12 cellular contexts compared by ENCODE assay signal in genomic region chr2:240957656-240958365, GRCh38. TPM values are rescaled to one million over a fixed set of nuclear protein-coding genes. Genes with fewer than 3 reads are reported as not detected.
A peak's percentile ranks its signal among the peaks of the same experiment; 100 is the strongest.
DNase-seq lines count a peak whose midpoint lies in the region; ATAC-seq lines count a peak whose summit lies in the region.
"Had no signal": no experiment of that assay in that cellular context is flagged by ENCODE, and none has a peak within 500 bp of the region (broad histone marks: within the 10 kb centered on the region; RNA-seq: fewer than 3 reads in every experiment).

No MANE protein-coding gene starts in this region.

- intact Hi-C loops in Right ventricle myocardium superior (cut with DNase I) = no loop called here
- intact Hi-C loops in Right ventricle myocardium inferior (cut with DNase I) = no loop called here

- DNase-seq in Right ventricle myocardium superior (peak; percentile 48), Right ventricle myocardium inferior (ENCODE audit: missing footprints) (no peak), cerebellum (ENCODE audit: low spot score) (peak; percentile 53), medulla oblongata (ENCODE audit: extremely low spot score) (peak; percentile 56), NCI-H82 (lab: John Stamatoyannopoulos, UW) (no peak), OCI-M1 (lab: John Stamatoyannopoulos, UW) (no peak), SKM-1 (lab: John Stamatoyannopoulos, UW; ENCODE audit: unreplicated experiment) (no peak)
- DNase-seq: activated CD4-positive, alpha-beta T cell treated with anti-CD3 and anti-CD28 coated beads, Interleukin-2, amount 50 U/mL, for 1 hour; NCI-H2029 had no signal

- no peak for ATAC-seq in Right ventricle myocardium superior (ENCODE audit: poor library complexity)
- ATAC-seq in Right ventricle myocardium inferior = no peak
- no peak for ATAC-seq in GM18873 (IDR thresholded peaks at IDR 0.05; ENCODE audit: low FRiP score, unreplicated experiment)

RNA-seq across cellular contexts. Expression of gene SNED1, which starts 40.6 kb away (rescaled TPM):
- 8.0 TPM for total RNA-seq in Right ventricle myocardium superior
- 6.7 TPM for total RNA-seq in Right ventricle myocardium inferior
- 12.0 TPM for total RNA-seq in cerebellum

RNA-seq across cellular contexts. Expression of gene CROCC2, which starts 51.7 kb away (rescaled TPM):
- not detected for total RNA-seq in Right ventricle myocardium superior
- not detected for total RNA-seq in Right ventricle myocardium inferior
- total RNA-seq in cerebellum = not detected
- total RNA-seq: HT1080, SJSA1 had no signal

Comparison
In these comparisons a context has a peak if more than half of its experiments do, and no peak if none do; other contexts are left out.
1. DNase-seq: peak in Right ventricle myocardium superior (single experiment), cerebellum (single experiment) and medulla oblongata (single experiment); none in Right ventricle myocardium inferior (single experiment), NCI-H82 (single experiment), OCI-M1 (single experiment) and SKM-1 (single experiment).